Comparison of ENCODE assay signal across 14 cellular contexts in the genomic region with DNA sequence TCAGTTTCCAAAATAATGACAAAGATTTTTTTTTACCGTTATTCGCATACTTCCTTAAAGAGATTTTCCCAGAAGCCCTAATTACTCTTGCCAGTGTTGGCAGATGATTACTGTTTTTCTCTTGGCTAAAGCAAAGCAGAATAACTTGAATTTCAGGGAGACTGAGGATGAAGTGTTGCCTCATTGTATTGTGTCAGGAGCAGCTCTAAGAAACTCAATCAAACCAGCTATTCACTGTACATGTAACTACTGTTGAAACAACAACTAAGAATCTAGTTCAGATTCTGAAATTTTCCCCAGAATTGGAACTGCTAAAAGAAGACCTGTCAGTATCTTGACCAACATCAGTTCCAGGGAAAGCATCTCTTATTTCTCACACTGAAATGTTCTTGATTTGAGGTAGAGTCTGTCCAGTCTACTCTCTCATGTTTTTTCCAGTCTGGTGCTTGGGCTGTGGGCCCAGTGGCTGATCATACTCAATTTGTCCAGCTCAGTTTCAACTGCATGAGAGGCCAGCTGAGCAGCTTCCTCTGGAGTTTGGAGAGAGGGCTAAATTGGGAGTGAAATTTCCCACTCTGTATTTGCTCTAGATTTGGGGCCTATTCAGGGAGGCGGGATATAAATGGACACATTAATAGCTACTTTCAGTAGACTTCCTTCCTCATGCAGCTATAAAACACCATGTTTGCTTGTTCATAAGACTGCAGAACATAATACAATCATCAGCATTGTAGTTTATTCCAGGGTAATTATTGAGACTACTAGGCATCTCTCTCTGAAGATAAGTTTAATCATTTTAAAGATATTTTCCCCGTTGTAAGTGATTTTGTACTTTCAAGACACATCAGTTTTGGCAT.
DNase-seq lines count a peak whose midpoint lies in the region; ATAC-seq lines count a peak whose summit lies in the region.
"Had no signal": no experiment of that assay in that cellular context is flagged by ENCODE, and none has a peak within 500 bp of the region (broad histone marks: within the 10 kb centered on the region; RNA-seq: fewer than 3 reads in every experiment).

No MANE protein-coding gene starts in this region.

- ATAC-seq in Right ventricle myocardium superior (ENCODE audit: poor library complexity) (peak; percentile 79), sciatic nerve (peak; percentile 79), GM19023 (IDR thresholded peaks at IDR 0.05; ENCODE audit: unreplicated experiment) (no peak)
- ATAC-seq: activated CD8-positive, alpha-beta T cell treated with anti-CD3 and anti-CD28 coated beads for 36 hours; activated T-helper 17 cell treated with anti-CD3 and anti-CD28 coated beads, Interleukin-2, amount 50 U/mL, for 72 hours had no signal

- DNase-seq in COLO829 (ENCODE audit: low spot score) (peak; percentile 50), UCSD-AML1 (lab: John Stamatoyannopoulos, UW; ENCODE audit: unreplicated experiment) (peak; percentile 6), Right ventricle myocardium superior (peak; percentile 53), sciatic nerve (ENCODE audit: low spot score) (no peak), NCI-H128 (lab: John Stamatoyannopoulos, UW; ENCODE audit: unreplicated experiment) (no peak), SKM-1 (lab: John Stamatoyannopoulos, UW; ENCODE audit: unreplicated experiment) (no peak), cerebellum (ENCODE audit: low spot score) (no peak)
- DNase-seq: activated CD8-positive, alpha-beta T cell treated with anti-CD3 and anti-CD28 coated beads for 36 hours; COR-L47; GDM1; NCI-H1092 treated with DMSO at 0.1 percent for 48 hours; NCI-H345 had no signal

- intact Hi-C loops in Right ventricle myocardium superior (cut with DNase I) (no loop called here), sciatic nerve (cut with DNase I) (no loop called here)

Comparison
In these comparisons a context has a peak if more than half of its experiments do, and no peak if none do; other contexts are left out.
1. DNase-seq: peak in COLO829 (single experiment), UCSD-AML1 (single experiment) and Right ventricle myocardium superior (single experiment); none in sciatic nerve (single experiment), NCI-H128 (single experiment), SKM-1 (single experiment) and cerebellum (single experiment).